8 cellular contexts compared by ENCODE assay signal in genomic region chr5:174724484-174725260, GRCh38. TPM values are rescaled to one million over a fixed set of nuclear protein-coding genes. Genes with fewer than 3 reads are reported as not detected.
DNase-seq lines count a peak whose midpoint lies in the region; ATAC-seq and TF ChIP-seq lines count a peak whose summit lies in the region.

MSX2 (plus strand) TSS chr5:174724582; CDS start chr5:174724660, 78 bp downstream.

- peak within 1 kb of the TSS; percentile 77 to 83 for H3K4me3 ChIP-seq in HCT116 (replicated peaks in 1 of 2; ENCODE audit: low read depth in 1 of 2, low read length in 2 of 2)
- H3K4me3 ChIP-seq in dorsolateral prefrontal cortex, result peak within 1 kb of the TSS; percentile 24 to 63 (median 49)

- TF ChIP-seq CTCF in HCT116 (IDR thresholded peaks at IDR 0.05 in 2 of 3, conservative IDR thresholded peaks at IDR 0.05 in 1 of 3; ENCODE audit: borderline replicate concordance in 1 of 3, insufficient read depth in 1 of 3, low read depth in 2 of 3, low read length in 2 of 3) (no peak), dorsolateral prefrontal cortex (IDR thresholded peaks at IDR 0.05 in 54 of 56, conservative IDR thresholded peaks at IDR 0.05 in 2 of 56; ENCODE audit: low read depth in 1 of 56, partially characterized antibody in 56 of 56) (peak in 1 of 56 donors; percentile 17)

- peak within 1 kb of the TSS; percentile 74 for H3K9ac ChIP-seq in HCT116 (ENCODE audit: low read length)

- H3K4me1 ChIP-seq in HCT116 (ENCODE audit: control insufficient read depth in 1 of 2, insufficient read depth in 2 of 2, low read length in 2 of 2), result peaks cover 7 to 35% of the 10 kb centered on the region in 2 experiments; a peak in 3 of 4 replicates

- TF ChIP-seq RAD21 in HCT116 (IDR thresholded peaks at IDR 0.05; ENCODE audit: low read depth), result no peak

- H3K27ac ChIP-seq in HCT116 (ENCODE audit: low read depth, low read length) (peak within 1 kb of the TSS; percentile 75), dorsolateral prefrontal cortex (peak within 1 kb of the TSS in 5 of 59 donors; percentile 33 to 76 (median 55))

- H2AFZ ChIP-seq in HCT116 (ENCODE audit: low read depth, low read length, poor library complexity, severe bottlenecking), result peak within 1 kb of the TSS; percentile 63

- POLR2A ChIA-PET in HCT116 (lab: Charles Lee), result interaction anchor here (0.7 to 0.8 kb wide), 5 partner anchors 17 to 279 kb away, joined by 3 to 4 read pairs (median 3); no protein-coding TSS in a partner anchor

- H4K20me1 ChIP-seq in HCT116 (ENCODE audit: insufficient read depth), result no peaks in the 10 kb centered on the region

- no peak for TF ChIP-seq POLR2A in HCT116 (IDR thresholded peaks at IDR 0.05; ENCODE audit: borderline replicate concordance, extremely low read depth, insufficient read depth, insufficient read length)

- H3K36me3 ChIP-seq in HCT116 (ENCODE audit: control insufficient read depth in 1 of 2, insufficient read depth in 2 of 2, low read length in 2 of 2), result peaks cover 5% of the 10 kb centered on the region in 2 experiments; a peak in 2 of 4 replicates

- DNase-seq in HCT116 (ENCODE audit: low read depth, low spot score) (peak; percentile 80), SW480 (ENCODE audit: low spot score) (peak; percentile 96), dorsolateral prefrontal cortex (peak in 8 of 10 donors; percentile 11 to 65 (median 36)), left kidney (ENCODE audit: low read depth, low spot score) (peak; percentile 96)
- DNase-seq in stimulated activated CD4-positive, alpha-beta T cell treated with anti-CD3 and anti-CD28 coated beads, Interleukin-15, amount 100 ng/mL, for 24 hours, result peak; percentile 64
- DNase-seq in effector CD8-positive, alpha-beta T cell (lab: John Stamatoyannopoulos, UW), result no peak

- H3K79me2 ChIP-seq in HCT116 (ENCODE audit: insufficient read depth, low read length), result peaks cover 38% of the 10 kb centered on the region

- H3K9me2 ChIP-seq in HCT116 (ENCODE audit: insufficient read depth), result no peaks in the 10 kb centered on the region

- RAD21 ChIA-PET in HCT116 (lab: Charles Lee; ENCODE audit: low non-redundant PET in 1 of 2, low total read pairs in 2 of 2, uncharacterized antibody in 2 of 2, unreplicated experiment in 2 of 2), result interaction anchor here (0.7 kb wide), 2 partner anchors 218 to 321 kb away, joined by 5 to 6 read pairs; no protein-coding TSS in a partner anchor

- CTCF ChIA-PET in HCT116 (lab: Charles Lee), result interaction anchor here (0.7 to 0.9 kb wide), 2 partner anchors 141 to 305 kb away, joined by 3 to 5 read pairs; no protein-coding TSS in a partner anchor

- peak within 1 kb of the TSS; percentile 95 for H3K4me2 ChIP-seq in HCT116 (ENCODE audit: low read length)

- peaks cover 19% of the 10 kb centered on the region; the same call in 1 of the 2 replicates for H3K27me3 ChIP-seq in HCT116 (ENCODE audit: insufficient read depth, low read length)
- peaks cover 20 to 100% (median 98%) of the 10 kb centered on the region in 45 donors for H3K27me3 ChIP-seq in dorsolateral prefrontal cortex

- H3K9me3 ChIP-seq in HCT116 (ENCODE audit: control insufficient read depth in 1 of 2, insufficient read depth in 1 of 2, low read depth in 1 of 2, low read length in 2 of 2), result no peaks in the 10 kb centered on the region

- BruUV-seq in HCT116 (replicated peaks; lab: Mats Ljungman, UMichigan), result no TSS peak

- intact Hi-C loops in HCT116 (cut with micrococcal nuclease) (loop anchor here (1.0 to 10.0 kb wide), 3 partner anchors 143 to 960 kb away; no protein-coding TSS in a partner anchor), dorsolateral prefrontal cortex (cut with DNase I) (no loop called here)

- ATAC-seq in HCT116 (peak; percentile 92), GM18511 (IDR thresholded peaks at IDR 0.05; ENCODE audit: unreplicated experiment) (no peak), HG02973 (IDR thresholded peaks at IDR 0.05; ENCODE audit: unreplicated experiment) (no peak)

TF ChIP-seq in HCT116, 20 proteins besides CTCF, POLR2A, EP300 and RAD21:
- TF ChIP-seq REST (IDR thresholded peaks at IDR 0.05; ENCODE audit: low read depth) (no peak), JUND (IDR thresholded peaks at IDR 0.05) (no peak), TCF7L2 (IDR thresholded peaks at IDR 0.05; ENCODE audit: borderline replicate concordance, extremely low read depth, insufficient read depth, insufficient read length) (no peak), MAX (IDR thresholded peaks at IDR 0.05) (no peak), ZBTB33 (IDR thresholded peaks at IDR 0.05; ENCODE audit: extremely low read depth, insufficient replicate concordance, low read length) (no peak), SRF (IDR thresholded peaks at IDR 0.05; ENCODE audit: low read depth) (no peak), YY1 (IDR thresholded peaks at IDR 0.05; ENCODE audit: extremely low read depth, insufficient replicate concordance, low read depth, low read length) (peak; percentile 32), EZH2phosphoT487 (IDR thresholded peaks at IDR 0.05; ENCODE audit: borderline replicate concordance) (no peak), ATF3 (IDR thresholded peaks at IDR 0.05) (no peak), EZH2 (IDR thresholded peaks at IDR 0.05) (no peak), CEBPB (IDR thresholded peaks at IDR 0.05; ENCODE audit: low read depth) (no peak), ZFX (IDR thresholded peaks at IDR 0.05) (peak; percentile 57), EGR1 (IDR thresholded peaks at IDR 0.05; ENCODE audit: low read depth) (no peak), FOSL1 (IDR thresholded peaks at IDR 0.05; ENCODE audit: low read depth) (no peak), CBX3 (IDR thresholded peaks at IDR 0.05; ENCODE audit: low read depth) (no peak), ELF1 (IDR thresholded peaks at IDR 0.05; ENCODE audit: borderline replicate concordance, low read depth) (no peak), SP1 (IDR thresholded peaks at IDR 0.05; ENCODE audit: low read depth) (no peak), SIN3A (IDR thresholded peaks at IDR 0.05; ENCODE audit: low read depth) (no peak), POLR2AphosphoS5 (IDR thresholded peaks at IDR 0.05; ENCODE audit: low read depth, low read length) (peak; percentile 83), ZNF274 (IDR thresholded peaks at IDR 0.05; ENCODE audit: low read depth, low read length) (no peak)

RNA-seq across cellular contexts. Expression of gene MSX2, which starts in this region (rescaled TPM):
- total RNA-seq in HCT116 (2021; ENCODE audit: unreplicated experiment), result 11.3 TPM
- 3.9 and 4.4 TPM in 2 replicates for polyA plus RNA-seq in HCT116 (2012)
- 1 to 10 TPM in 42 of 120 experiments, under 1 TPM in 60, not detected in 18; 0.19 to 9.1 (median 0.85) TPM for total RNA-seq in dorsolateral prefrontal cortex
